ENCODE assay signal across 1 cellular context in genomic region chr2:202870431-202871160, GRCh38.
A peak's percentile ranks its signal among the peaks of the same experiment; 100 is the strongest.
TF ChIP-seq lines count a peak whose summit lies in the region.

No MANE protein-coding gene starts in this region.

TF ChIP-seq in GM12878, 131 proteins besides CTCF, POLR2A, EP300 and RAD21 (continued from another document and continues in another):
- TF ChIP-seq HSF1 (IDR thresholded peaks at IDR 0.05; ENCODE audit: low read depth, low read length), result no peak
- 0 out of 2 replicates have a peak, but pooled peaks have one; percentile 20 for TF ChIP-seq ATF3 (IDR thresholded peaks at IDR 0.05; ENCODE audit: borderline replicate concordance, extremely low read depth, low read depth, low read length)
- no peak for TF ChIP-seq CHD1 (IDR thresholded peaks at IDR 0.05; ENCODE audit: low read depth, low read length)
- no peak for TF ChIP-seq USF2 (IDR thresholded peaks at IDR 0.05; ENCODE audit: borderline replicate concordance, low read depth, low read length)
- no peak for TF ChIP-seq ZNF24 (IDR thresholded peaks at IDR 0.05)
- no peak for TF ChIP-seq FOXK2 (IDR thresholded peaks at IDR 0.05)
- TF ChIP-seq NRF1 (conservative IDR thresholded peaks at IDR 0.05; ENCODE audit: low read depth, low read length), result no peak
- no peak for TF ChIP-seq CHD4 (IDR thresholded peaks at IDR 0.05)
- no peak for TF ChIP-seq ASH2L (IDR thresholded peaks at IDR 0.05; ENCODE audit: borderline replicate concordance, low read depth)
- no peak for TF ChIP-seq BCL11A (IDR thresholded peaks at IDR 0.05; ENCODE audit: low read depth, low read length)
- TF ChIP-seq LARP7 (IDR thresholded peaks at IDR 0.05), result no peak
- TF ChIP-seq TAF1 (IDR thresholded peaks at IDR 0.05; ENCODE audit: borderline replicate concordance, low read depth, low read length), result 0 out of 2 replicates have a peak, but pooled peaks have one; percentile 25
- TF ChIP-seq MTA2 (IDR thresholded peaks at IDR 0.05; ENCODE audit: low read depth), result no peak
- TF ChIP-seq NR2F1 (conservative IDR thresholded peaks at IDR 0.05), result no peak
- TF ChIP-seq SMC3 (IDR thresholded peaks at IDR 0.05; ENCODE audit: borderline replicate concordance, low read length), result peak; percentile 56
- TF ChIP-seq ZNF687 (IDR thresholded peaks at IDR 0.05), result no peak
- TF ChIP-seq MEF2B (IDR thresholded peaks at IDR 0.05; ENCODE audit: partially characterized antibody, poor library complexity, severe bottlenecking), result no peak
- no peak for TF ChIP-seq ZBTB11 (CRISPR knock-in tag; IDR thresholded peaks at IDR 0.05)
- no peak for TF ChIP-seq POU2F2 (IDR thresholded peaks at IDR 0.05; ENCODE audit: borderline replicate concordance, low read depth, low read length)
- TF ChIP-seq BCL3 (IDR thresholded peaks at IDR 0.05; ENCODE audit: borderline replicate concordance, insufficient read depth, low read depth, low read length, poor library complexity, severe bottlenecking), result no peak
- no peak for TF ChIP-seq KDM1A (IDR thresholded peaks at IDR 0.05; ENCODE audit: borderline replicate concordance)
- TF ChIP-seq MEF2A (IDR thresholded peaks at IDR 0.05; ENCODE audit: insufficient read depth, low read depth, low read length), result no peak
- TF ChIP-seq ZBTB33 (IDR thresholded peaks at IDR 0.05), result no peak
- no peak for TF ChIP-seq ZNF207 (IDR thresholded peaks at IDR 0.05; ENCODE audit: borderline replicate concordance)
- no peak for TF ChIP-seq IKZF1 (conservative IDR thresholded peaks at IDR 0.05)
- no peak for TF ChIP-seq PAX8 (IDR thresholded peaks at IDR 0.05)
- no peak for TF ChIP-seq NR2C2 (IDR thresholded peaks at IDR 0.05; ENCODE audit: borderline replicate concordance, control insufficient read depth, insufficient read length, low read depth)
- no peak for TF ChIP-seq NFIC (IDR thresholded peaks at IDR 0.05; ENCODE audit: low read depth, low read length)
- TF ChIP-seq YY1 (IDR thresholded peaks at IDR 0.05; ENCODE audit: low read depth, low read length), result peak; percentile 63; the same call in 1 of the 2 replicates
- TF ChIP-seq E2F8 (IDR thresholded peaks at IDR 0.05; ENCODE audit: low read depth, partially characterized antibody), result no peak
- TF ChIP-seq MAX (IDR thresholded peaks at IDR 0.05; ENCODE audit: low read depth, low read length), result no peak
- peak; percentile 58 for TF ChIP-seq RAD51 (IDR thresholded peaks at IDR 0.05)
- no peak for TF ChIP-seq POLR2AphosphoS5 (IDR thresholded peaks at IDR 0.05; ENCODE audit: low read length)
- TF ChIP-seq CREB1 (IDR thresholded peaks at IDR 0.05; ENCODE audit: low read depth), result 0 out of 2 replicates have a peak, but pooled peaks have one; percentile 39
- TF ChIP-seq YBX1 (IDR thresholded peaks at IDR 0.05), result no peak
- no peak for TF ChIP-seq IRF3 (IDR thresholded peaks at IDR 0.05)
- TF ChIP-seq PML (IDR thresholded peaks at IDR 0.05; ENCODE audit: low read length), result peak; percentile 8; the same call in 1 of the 2 replicates
- no peak for TF ChIP-seq ZZZ3 (IDR thresholded peaks at IDR 0.05; ENCODE audit: control insufficient read depth, insufficient read length, low read depth)
- TF ChIP-seq ZSCAN29 (IDR thresholded peaks at IDR 0.05), result no peak
- no peak for TF ChIP-seq CBX3 (IDR thresholded peaks at IDR 0.05; ENCODE audit: borderline replicate concordance, low read depth)
- no peak for TF ChIP-seq FOXM1 (IDR thresholded peaks at IDR 0.05; ENCODE audit: low read depth, low read length)
- no peak for TF ChIP-seq FOS (IDR thresholded peaks at IDR 0.05; ENCODE audit: borderline replicate concordance, extremely low read depth, insufficient read length)
